Comparison of ENCODE assay signal across 14 cellular contexts in genomic region chr19:49340865-49341718, GRCh38. TPM values are rescaled to one million over a fixed set of nuclear protein-coding genes. Genes with fewer than 3 reads are reported as not detected.
A peak's percentile ranks its signal among the peaks of the same experiment; 100 is the strongest.
DNase-seq lines count a peak whose midpoint lies in the region; ATAC-seq and TF ChIP-seq lines count a peak whose summit lies in the region.
"Had no signal": no experiment of that assay in that cellular context is flagged by ENCODE, and none has a peak within 500 bp of the region (broad histone marks: within the 10 kb centered on the region; RNA-seq: fewer than 3 reads in every experiment).

No MANE protein-coding gene starts in this region.

- H3K79me2 ChIP-seq in osteoblast (ENCODE audit: insufficient read depth, low read length) (no peaks in the 10 kb centered on the region), neural progenitor cell (ENCODE audit: low read depth) (peaks cover 11% of the 10 kb centered on the region)

- DNase-seq in heart right ventricle: no peak
- DNase-seq in left ventricle myocardium superior: no peak
- no peak for DNase-seq in caudate nucleus (lab: John Stamatoyannopoulos, UW)
- DNase-seq in osteoblast (ENCODE audit: insufficient read length, low spot score, missing footprints): peak; percentile 80
- DNase-seq in type B pancreatic cell (ENCODE audit: extremely low spot score, unreplicated experiment): no peak
- no peak for DNase-seq in neural progenitor cell (ENCODE audit: low spot score)
- DNase-seq in stimulated activated CD4-positive, alpha-beta T cell treated with anti-CD3 and anti-CD28 coated beads, Interleukin-12 subunit alpha, Interleukin-12 subunit beta, amount 100 ng/mL, for 4 hours: no peak
- DNase-seq in amniotic stem cell (lab: John Stamatoyannopoulos, UW): no peak
- DNase-seq: effector CD8-positive, alpha-beta T cell; NCI-H226 had no signal

- WGBS in heart right ventricle, 2 donors: 95% methylated on average over 11 of the region's 11 CpGs

- H3K27me3 Mint-ChIP-seq in type B pancreatic cell: peaks cover 10% of the 10 kb centered on the region
- peaks cover 13% of the 10 kb centered on the region for H3K27me3 Mint-ChIP-seq in neural progenitor cell (ENCODE audit: insufficient read depth, low read depth)

- H3K9me3 Mint-ChIP-seq in type B pancreatic cell (no peaks in the 10 kb centered on the region), neural progenitor cell (no peaks in the 10 kb centered on the region)

- no peak for TF ChIP-seq CTCF in heart right ventricle (IDR thresholded peaks at IDR 0.05)
- TF ChIP-seq CTCF in osteoblast (IDR thresholded peaks at IDR 0.05; ENCODE audit: extremely low read depth, low read depth, low read length): no peak
- no peak for TF ChIP-seq CTCF in type B pancreatic cell (conservative IDR thresholded peaks at IDR 0.05)
- TF ChIP-seq CTCF in neural progenitor cell (IDR thresholded peaks at IDR 0.05): no peak

- peaks cover 74% of the 10 kb centered on the region for H3F3A ChIP-seq in neural progenitor cell (ENCODE audit: low read depth)

- H3K4me2 ChIP-seq in osteoblast (ENCODE audit: insufficient read depth, low read length) (no peak overlapping the region), neural progenitor cell (no peak overlapping the region)

- H3K4me1 Mint-ChIP-seq in type B pancreatic cell (ENCODE audit: unreplicated experiment) (peaks cover 17% of the 10 kb centered on the region), neural progenitor cell (peaks cover 49% of the 10 kb centered on the region)

- H3K4me3 ChIP-seq in heart right ventricle (peak overlapping the region in 1 of 10 donors; percentile 52), osteoblast (ENCODE audit: insufficient read depth, low read length) (no peak overlapping the region), neural progenitor cell (no peak overlapping the region)

- H3K4me3 Mint-ChIP-seq in type B pancreatic cell: no peak overlapping the region
- no peak overlapping the region for H3K4me3 Mint-ChIP-seq in neural progenitor cell

- H3K27me3 ChIP-seq in heart right ventricle: no peaks in the 10 kb centered on the region
- no peaks in the 10 kb centered on the region for H3K27me3 ChIP-seq in osteoblast (ENCODE audit: insufficient read depth, low read length)
- no peaks in the 10 kb centered on the region for H3K27me3 ChIP-seq in neural progenitor cell

- peaks cover 2 to 35% (median 27%) of the 10 kb centered on the region in 9 donors for H3K4me1 ChIP-seq in heart right ventricle
- peaks cover 8% of the 10 kb centered on the region for H3K4me1 ChIP-seq in osteoblast (ENCODE audit: insufficient read depth, low read length)
- H3K4me1 ChIP-seq in neural progenitor cell: no peaks in the 10 kb centered on the region

- H4K20me1 ChIP-seq in osteoblast (ENCODE audit: insufficient read depth, low read length): peaks cover 2% of the 10 kb centered on the region
- peaks cover 78% of the 10 kb centered on the region for H4K20me1 ChIP-seq in neural progenitor cell (ENCODE audit: low read depth)

- H3K27ac ChIP-seq in heart right ventricle (peak overlapping the region in 8 of 10 donors; percentile 26 to 88 (median 78)), caudate nucleus (ENCODE audit: low read depth, low read length) (peak overlapping the region; percentile 62), osteoblast (ENCODE audit: low read depth, low read length) (no peak overlapping the region), neural progenitor cell (no peak overlapping the region)

- intact Hi-C loops in heart right ventricle (cut with DNase I) (no loop called here), left ventricle myocardium superior (cut with micrococcal nuclease) (no loop called here)

- H3K27ac Mint-ChIP-seq in type B pancreatic cell (no peak overlapping the region), neural progenitor cell (no peak overlapping the region)

- H3K9ac ChIP-seq in neural progenitor cell: no peak overlapping the region

- H2AFZ ChIP-seq in osteoblast (ENCODE audit: low read length) (no peak overlapping the region), neural progenitor cell (replicated peaks) (no peak overlapping the region)

- H3K9me3 ChIP-seq in heart right ventricle (no peaks in the 10 kb centered on the region), osteoblast (ENCODE audit: low read depth, low read length) (no peaks in the 10 kb centered on the region), neural progenitor cell (ENCODE audit: low read depth) (no peaks in the 10 kb centered on the region)

- H3K36me3 Mint-ChIP-seq in type B pancreatic cell (peaks cover 28% of the 10 kb centered on the region), neural progenitor cell (peaks cover 48% of the 10 kb centered on the region)

- H3K36me3 ChIP-seq in heart right ventricle: peaks cover 0 to 87% (median 40%) of the 10 kb centered on the region in 9 donors
- H3K36me3 ChIP-seq in osteoblast (ENCODE audit: insufficient read depth, low read length): peaks cover 16% of the 10 kb centered on the region
- peaks cover 6% of the 10 kb centered on the region for H3K36me3 ChIP-seq in neural progenitor cell

- ATAC-seq in heart right ventricle (no peak), left ventricle myocardium superior (no peak)

RNA-seq across cellular contexts. Expression of gene CD37, which starts 5.9 kb away (rescaled TPM):
- 10 to 100 TPM in 2 of 10 donors, 1 to 10 TPM in 8; 2.0 to 34.2 (median 3.9) TPM for total RNA-seq in heart right ventricle
- 1 to 10 TPM; 2.3 to 3.5 TPM for polyA plus RNA-seq in heart right ventricle
- total RNA-seq in left ventricle myocardium superior: 6.5 TPM
- 0.36 TPM in 1 of 2 replicates, not detected in the other for total RNA-seq in osteoblast
- not detected in 2 replicates for total RNA-seq in type B pancreatic cell (ENCODE audit: low replicate concordance)
- total RNA-seq in neural progenitor cell (ENCODE audit: low replicate concordance): not detected in 2 replicates
- total RNA-seq: glomerular endothelial cell, lung microvascular endothelial cell had no signal
- polyA plus RNA-seq: AG04450 had no signal

RNA-seq across cellular contexts. Expression of gene SLC6A16, which starts 16.1 kb away (rescaled TPM):
- total RNA-seq in heart right ventricle (1 to 10 TPM in 2 of 10 donors, under 1 TPM in 8; 0.25 to 1.0 (median 0.77) TPM), left ventricle myocardium superior (1.1 TPM), osteoblast (0.72 and 1.2 TPM in 2 replicates), type B pancreatic cell (ENCODE audit: low replicate concordance) (0.31 and 3.5 TPM in 2 replicates), neural progenitor cell (ENCODE audit: low replicate concordance) (2.9 and 5.0 TPM in 2 replicates)
- polyA plus RNA-seq in heart right ventricle: 1 to 10 TPM in 1 of 2 donors, under 1 TPM in 1; 0.13 to 3.1 TPM

RNA-seq across cellular contexts. Expression of gene TEAD2, which starts 21.1 kb away (rescaled TPM):
- total RNA-seq in heart right ventricle (10 to 100 TPM; 34.1 to 67.8 (median 45.1) TPM), left ventricle myocardium superior (62.7 TPM), osteoblast (40.1 and 41.3 TPM in 2 replicates), type B pancreatic cell (ENCODE audit: low replicate concordance) (28.9 and 116 TPM in 2 replicates), neural progenitor cell (ENCODE audit: low replicate concordance) (125 and 193 TPM in 2 replicates)
- polyA plus RNA-seq in heart right ventricle: 10 to 100 TPM; 43.5 to 50.5 TPM

RNA-seq across cellular contexts. Expression of gene DKKL1, which starts 22.6 kb away (rescaled TPM):
- total RNA-seq in heart right ventricle: under 1 TPM in 3 of 10 donors, not detected in 7; 0.22 to 0.54 (median 0.26) TPM
- under 1 TPM in 1 of 2 donors, not detected in 1; 0.20 TPM for polyA plus RNA-seq in heart right ventricle
- not detected for total RNA-seq in left ventricle myocardium superior
- total RNA-seq in osteoblast: 0.36 TPM in 1 of 2 replicates, not detected in the other
- total RNA-seq in type B pancreatic cell (ENCODE audit: low replicate concordance): 0.90 and 9.4 TPM in 2 replicates
- total RNA-seq in neural progenitor cell (ENCODE audit: low replicate concordance): 3.0 and 5.6 TPM in 2 replicates
- total RNA-seq: temporal lobe had no signal

RNA-seq across cellular contexts. Expression of gene KASH5, which starts 47.0 kb away (rescaled TPM):
- total RNA-seq in heart right ventricle: not detected
- polyA plus RNA-seq in heart right ventricle: not detected
- not detected for total RNA-seq in left ventricle myocardium superior
- total RNA-seq in osteoblast: not detected in 2 replicates
- not detected in 2 replicates for total RNA-seq in type B pancreatic cell (ENCODE audit: low replicate concordance)
- total RNA-seq in neural progenitor cell (ENCODE audit: low replicate concordance): 0.59 TPM in 1 of 2 replicates, not detected in the other
- total RNA-seq: glomerular endothelial cell, lung microvascular endothelial cell, temporal lobe had no signal
- polyA plus RNA-seq: AG04450 had no signal

Comparison
In these comparisons a context has a peak if more than half of its experiments do, and no peak if none do; other contexts are left out.
1. H3K27ac ChIP-seq: peak in heart right ventricle (8 of 10) and caudate nucleus (single experiment); none in osteoblast (single experiment) and neural progenitor cell (single experiment).